Comparison of ENCODE assay signal across 8 cellular contexts in genomic region chr3:46947545-46947899, GRCh38. TPM values are rescaled to one million over a fixed set of nuclear protein-coding genes. Genes with fewer than 3 reads are reported as not detected.
A peak's percentile ranks its signal among the peaks of the same experiment; 100 is the strongest.
DNase-seq lines count a peak whose midpoint lies in the region; ATAC-seq, FAIRE-seq and TF ChIP-seq lines count a peak whose summit lies in the region.

No MANE protein-coding gene starts in this region.

- H3K27me3 Mint-ChIP-seq in activated naive CD8-positive, alpha-beta T cell, result no peaks in the 10 kb centered on the region
- no peaks in the 10 kb centered on the region for H3K27me3 Mint-ChIP-seq in stimulated activated memory B cell treated with anti-CD40 and anti-IgM and Interleukin-4, amounts not matched to agents 10 μg/mL and 1 μg/mL and 100 μg/mL, for 72 hours

- peaks cover 100% of the 10 kb centered on the region for H3K79me2 ChIP-seq in OCI-LY7 (ENCODE audit: insufficient read depth, low read depth, low read length)

- H3K4me2 ChIP-seq in OCI-LY7 (ENCODE audit: low read length), result peak overlapping the region; percentile 5; the same call in 1 of the 2 replicates

- H3K9me3 ChIP-seq in OCI-LY7 (ENCODE audit: low read length) (no peaks in the 10 kb centered on the region), kidney (ENCODE audit: control insufficient read depth in 1 of 2, low read length in 2 of 2) (no peaks in the 10 kb centered on the region)

- H4K20me1 ChIP-seq in OCI-LY7 (ENCODE audit: insufficient read depth, low read length), result peaks cover 47% of the 10 kb centered on the region

- peaks cover 77% of the 10 kb centered on the region for H3K4me1 Mint-ChIP-seq in activated naive CD8-positive, alpha-beta T cell (ENCODE audit: low read depth)
- peaks cover 97% of the 10 kb centered on the region for H3K4me1 Mint-ChIP-seq in stimulated activated memory B cell treated with anti-CD40 and anti-IgM and Interleukin-4, amounts not matched to agents 10 μg/mL and 1 μg/mL and 100 μg/mL, for 72 hours

- no peak for ATAC-seq in stimulated activated memory B cell treated with anti-CD40 and anti-IgM and Interleukin-4, amounts not matched to agents 10 μg/mL and 1 μg/mL and 100 μg/mL, for 72 hours
- ATAC-seq in GM21717 (IDR thresholded peaks at IDR 0.05; ENCODE audit: unreplicated experiment), result no peak
- ATAC-seq in left colon, result no peak
- no peak for ATAC-seq in GM21737 (IDR thresholded peaks at IDR 0.05; ENCODE audit: unreplicated experiment)

- peaks cover 55% of the 10 kb centered on the region for H3K4me1 ChIP-seq in OCI-LY7 (ENCODE audit: insufficient read depth, low read length, poor library complexity, severe bottlenecking)
- peaks cover 69 to 78% of the 10 kb centered on the region in 2 donors for H3K4me1 ChIP-seq in kidney (ENCODE audit: control insufficient read depth in 1 of 2, insufficient read depth in 1 of 2, low read depth in 1 of 2, low read length in 2 of 2)

- POLR2A ChIA-PET in OCI-LY7 (lab: Charles Lee), result interaction anchor here (0.6 to 2.0 kb wide), 2 partner anchors 9 to 29 kb away, joined by 4 to 8 read pairs; no protein-coding TSS in a partner anchor

- DNase-seq in OCI-LY7 (ENCODE audit: low spot score), result no peak
- no peak for DNase-seq in kidney
- no peak for DNase-seq in left colon
- DNase-seq in activated effector memory CD4-positive, alpha-beta T cell treated with anti-CD3 and anti-CD28 coated beads, Interleukin-2, amount 50 U/mL, for 16 hours, result no peak

- peak overlapping the region in 1 of 2 donors; percentile 79 for H3K9ac ChIP-seq in kidney (ENCODE audit: low read length in 2 of 2)

- H3K4me3 Mint-ChIP-seq in activated naive CD8-positive, alpha-beta T cell, result peak overlapping the region; percentile 80
- peak overlapping the region; percentile 46 for H3K4me3 Mint-ChIP-seq in stimulated activated memory B cell treated with anti-CD40 and anti-IgM and Interleukin-4, amounts not matched to agents 10 μg/mL and 1 μg/mL and 100 μg/mL, for 72 hours

- H3K27ac ChIP-seq in OCI-LY7 (ENCODE audit: low read depth, low read length, poor library complexity, severe bottlenecking) (peak overlapping the region; percentile 9), kidney (ENCODE audit: low read depth in 2 of 2, low read length in 2 of 2) (peak overlapping the region; percentile 91 to 97)

- intact Hi-C loops in OCI-LY7 (cut with micrococcal nuclease; ENCODE audit: unreplicated experiment), result no loop called here
- intact Hi-C loops in kidney (cut with DNase I), result no loop called here
- intact Hi-C loops in left colon (cut with DNase I, micrococcal nuclease), result no loop called here

- H3K9me3 Mint-ChIP-seq in activated naive CD8-positive, alpha-beta T cell (ENCODE audit: low read depth), result no peaks in the 10 kb centered on the region
- no peaks in the 10 kb centered on the region for H3K9me3 Mint-ChIP-seq in stimulated activated memory B cell treated with anti-CD40 and anti-IgM and Interleukin-4, amounts not matched to agents 10 μg/mL and 1 μg/mL and 100 μg/mL, for 72 hours

- CTCF ChIA-PET in OCI-LY7 (lab: Charles Lee; ENCODE audit: unreplicated experiment), result no interaction called here

- H3K36me3 ChIP-seq in OCI-LY7 (ENCODE audit: insufficient read depth, low read length) (peaks cover 80% of the 10 kb centered on the region), kidney (ENCODE audit: control insufficient read depth in 1 of 2, insufficient read depth in 2 of 2, low read length in 2 of 2) (no peaks in the 10 kb centered on the region)

- TF ChIP-seq CTCF in OCI-LY7 (conservative IDR thresholded peaks at IDR 0.05; ENCODE audit: low read length), result no peak
- TF ChIP-seq CTCF in kidney (IDR thresholded peaks at IDR 0.05; ENCODE audit: borderline replicate concordance, extremely low read depth, insufficient read depth), result no peak

- H3K27ac Mint-ChIP-seq in activated naive CD8-positive, alpha-beta T cell, result peak overlapping the region; percentile 86
- peak overlapping the region; percentile 86 for H3K27ac Mint-ChIP-seq in stimulated activated memory B cell treated with anti-CD40 and anti-IgM and Interleukin-4, amounts not matched to agents 10 μg/mL and 1 μg/mL and 100 μg/mL, for 72 hours

- H3K9me2 ChIP-seq in OCI-LY7 (ENCODE audit: insufficient read depth, low read length), result no peaks in the 10 kb centered on the region

- no peak for FAIRE-seq in kidney (lab: Jason Lieb, UNC)

- H3K4me3 ChIP-seq in OCI-LY7 (ENCODE audit: low read depth, low read length, poor library complexity, severe bottlenecking), result no peak overlapping the region
- H3K4me3 ChIP-seq in kidney (ENCODE audit: low read length in 2 of 2), result no peak overlapping the region

- H3K36me3 Mint-ChIP-seq in activated naive CD8-positive, alpha-beta T cell, result peaks cover 7% of the 10 kb centered on the region
- H3K36me3 Mint-ChIP-seq in stimulated activated memory B cell treated with anti-CD40 and anti-IgM and Interleukin-4, amounts not matched to agents 10 μg/mL and 1 μg/mL and 100 μg/mL, for 72 hours, result peaks cover 51% of the 10 kb centered on the region

- no peak overlapping the region for H2AFZ ChIP-seq in OCI-LY7 (ENCODE audit: low read length)

- no TSS peak for BruUV-seq in OCI-LY7 (replicated peaks; lab: Mats Ljungman, UMichigan)

RNA-seq across cellular contexts. Expression of gene CCDC12, which starts 29.0 kb away (rescaled TPM):
- 74.9 and 102 TPM in 2 replicates for total RNA-seq in OCI-LY7 (2014; rRNA removed; shearing (Covaris generic))
- total RNA-seq in OCI-LY7 (2022) (107 and 116 TPM in 2 replicates), kidney (59.7 TPM), left colon (10 to 100 TPM; 40.0 to 54.4 TPM)
- 85.6 TPM for polyA plus RNA-seq in kidney (ENCODE audit: insufficient read depth, low read depth, low replicate concordance)

RNA-seq across cellular contexts. Expression of gene NBEAL2, which starts 31.9 kb away (rescaled TPM):
- 53.3 and 74.9 TPM in 2 replicates for total RNA-seq in OCI-LY7 (2014; rRNA removed; shearing (Covaris generic))
- total RNA-seq in OCI-LY7 (2022) (129 and 149 TPM in 2 replicates), kidney (82.8 TPM), left colon (10 to 100 TPM; 51.4 to 98.1 TPM)
- polyA plus RNA-seq in kidney (ENCODE audit: insufficient read depth, low read depth, low replicate concordance), result 25.7 TPM
